In the genomic region with DNA sequence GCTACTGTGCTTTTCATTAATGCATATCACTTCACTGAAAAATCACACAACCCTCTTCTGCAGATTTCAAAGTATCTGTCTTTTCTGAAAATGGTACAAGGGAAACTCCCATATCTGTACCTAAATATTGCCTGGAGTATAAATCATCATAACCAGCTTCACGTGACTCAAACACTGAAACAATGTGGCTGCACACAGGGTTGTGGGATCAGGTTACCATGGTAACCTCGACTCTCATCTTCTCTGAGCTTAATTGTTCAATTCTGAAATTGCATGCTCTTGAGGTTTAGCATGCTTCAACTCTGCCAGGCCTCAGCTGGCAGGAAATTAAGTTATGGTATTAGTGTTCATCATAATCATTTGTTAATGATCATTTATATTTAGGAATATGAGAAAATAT, we compare ENCODE assay signal across 10 cellular contexts.
DNase-seq lines count a peak whose midpoint lies in the region; ATAC-seq and TF ChIP-seq lines count a peak whose summit lies in the region.
"Had no signal": no experiment of that assay in that cellular context is flagged by ENCODE, and none has a peak within 500 bp of the region (broad histone marks: within the 10 kb centered on the region; RNA-seq: fewer than 3 reads in every experiment).

No MANE protein-coding gene starts in this region.

- no peaks in the 10 kb centered on the region for H3K36me3 ChIP-seq in A673 (ENCODE audit: insufficient read depth, low read length, poor library complexity, severe bottlenecking)
- H3K36me3 ChIP-seq in hepatocyte (replicated peaks; ENCODE audit: insufficient read depth, low read depth), result no peaks in the 10 kb centered on the region

- no peak for TF ChIP-seq CTCF in A673 (conservative IDR thresholded peaks at IDR 0.05; ENCODE audit: low read depth, low read length)
- TF ChIP-seq CTCF in hepatocyte (IDR thresholded peaks at IDR 0.05; ENCODE audit: poor library complexity), result no peak

- intact Hi-C loops in A673 (cut with micrococcal nuclease; ENCODE audit: unreplicated experiment), result no loop called here

- H3K27ac ChIP-seq in A673 (ENCODE audit: low read depth, low read length, poor library complexity, severe bottlenecking) (no peak overlapping the region), hepatocyte (no peak overlapping the region)
- H3K27ac ChIP-seq: VCaP had no signal

- H3K4me3 Mint-ChIP-seq in activated T-cell treated with anti-CD3 and anti-CD28 coated beads, Interleukin-2, amount 50 U/mL, for 72 hours, result peak overlapping the region; percentile 7 to 36

- H3K9me3 ChIP-seq in A673 (ENCODE audit: low read depth, low read length, poor library complexity, severe bottlenecking) (no peaks in the 10 kb centered on the region), hepatocyte (ENCODE audit: low read depth) (no peaks in the 10 kb centered on the region)

- no TSS peak for BruUV-seq in A673 (replicated peaks; lab: Mats Ljungman, UMichigan)

- no peak overlapping the region for H3K4me2 ChIP-seq in hepatocyte

- no peak overlapping the region for H2AFZ ChIP-seq in hepatocyte

- peak overlapping the region; percentile 96 for H3K27ac Mint-ChIP-seq in activated T-cell treated with anti-CD3 and anti-CD28 coated beads, Interleukin-2, amount 50 U/mL, for 72 hours

- ATAC-seq in GM19023 (IDR thresholded peaks at IDR 0.05; ENCODE audit: unreplicated experiment) (peak; percentile 65), HG03521 (IDR thresholded peaks at IDR 0.05; ENCODE audit: unreplicated experiment) (peak; percentile 55), HG03039 (IDR thresholded peaks at IDR 0.05; ENCODE audit: unreplicated experiment) (no peak)
- peak; percentile 93 to 96 for ATAC-seq in activated T-cell treated with anti-CD3 and anti-CD28 coated beads, Interleukin-2, amount 50 U/mL, for 72 hours (replicated peaks in 1 of 2)

- POLR2A ChIA-PET in A673 (lab: Charles Lee; ENCODE audit: low non-redundant PET), result no interaction called here

- H3K9me3 Mint-ChIP-seq in activated T-cell treated with anti-CD3 and anti-CD28 coated beads, Interleukin-2, amount 50 U/mL, for 72 hours, result no peaks in the 10 kb centered on the region

- CTCF ChIA-PET in A673 (lab: Charles Lee), result interaction anchor here (1.0 kb wide), 1 partner anchor 92 kb away, joined by 3 read pairs; no protein-coding TSS in a partner anchor

- H3K4me3 ChIP-seq in A673 (ENCODE audit: low read depth, low read length, poor library complexity, severe bottlenecking) (no peak overlapping the region), hepatocyte (no peak overlapping the region)
- H3K4me3 ChIP-seq: lung had no signal

- H3K36me3 Mint-ChIP-seq in activated T-cell treated with anti-CD3 and anti-CD28 coated beads, Interleukin-2, amount 50 U/mL, for 72 hours (ENCODE audit: insufficient read depth in 2 of 2), result no peaks in the 10 kb centered on the region

- no peaks in the 10 kb centered on the region for H3K27me3 Mint-ChIP-seq in activated T-cell treated with anti-CD3 and anti-CD28 coated beads, Interleukin-2, amount 50 U/mL, for 72 hours (ENCODE audit: low read depth)

- no peaks in the 10 kb centered on the region for H4K20me1 ChIP-seq in hepatocyte (ENCODE audit: insufficient read depth, poor library complexity, severe bottlenecking)

- DNase-seq in A673 (ENCODE audit: low spot score) (peak; percentile 15), A172 (ENCODE audit: low spot score) (no peak), hepatocyte (ENCODE audit: low spot score) (no peak)
- DNase-seq in activated T-cell treated with anti-CD3 and anti-CD28 coated beads, Interleukin-2, amount 50 U/mL, for 72 hours, result peak; percentile 71 to 77
- peak; percentile 57 for DNase-seq in stimulated activated CD8-positive, alpha-beta memory T cell treated with anti-CD3 and anti-CD28 coated beads, Interleukin-4, amount 100 ng/mL, for 48 hours

- no peaks in the 10 kb centered on the region for H3K9me2 ChIP-seq in hepatocyte (replicated peaks; ENCODE audit: insufficient read depth)

- 48% methylated on average over 2 of the region's 2 CpGs for WGBS in hepatocyte (ENCODE audit: low lambda C conversion rate, missing lambda C conversion rate)

- H3K4me1 ChIP-seq in A673 (ENCODE audit: insufficient read depth, low read length, poor library complexity, severe bottlenecking), result no peaks in the 10 kb centered on the region
- H3K4me1 ChIP-seq in hepatocyte (ENCODE audit: insufficient read depth), result no peaks in the 10 kb centered on the region

- H3K4me1 Mint-ChIP-seq in activated T-cell treated with anti-CD3 and anti-CD28 coated beads, Interleukin-2, amount 50 U/mL, for 72 hours (ENCODE audit: low read depth), result peaks cover 29% of the 10 kb centered on the region

- H3K79me2 ChIP-seq in hepatocyte, result no peaks in the 10 kb centered on the region

- no peaks in the 10 kb centered on the region for H3K27me3 ChIP-seq in A673 (replicated peaks; ENCODE audit: insufficient read depth, low read depth, low read length, poor library complexity)
- H3K27me3 ChIP-seq in hepatocyte, result no peaks in the 10 kb centered on the region

Comparison
In these comparisons a context has a peak if more than half of its experiments do, and no peak if none do; other contexts are left out.
1. DNase-seq: peak in A673 (single experiment), activated T-cell treated with anti-CD3 and anti-CD28 coated beads, Interleukin-2, amount 50 U/mL, for 72 hours (2 of 2) and stimulated activated CD8-positive, alpha-beta memory T cell treated with anti-CD3 and anti-CD28 coated beads, Interleukin-4, amount 100 ng/mL, for 48 hours (single experiment); none in A172 (single experiment) and hepatocyte (single experiment).